8 cellular contexts compared by ENCODE assay signal in genomic region chr4:48483777-48484493, GRCh38. TPM values are rescaled to one million over a fixed set of nuclear protein-coding genes. Genes with fewer than 3 reads are reported as not detected.
A peak's percentile ranks its signal among the peaks of the same experiment; 100 is the strongest.
DNase-seq lines count a peak whose midpoint lies in the region; ATAC-seq and TF ChIP-seq lines count a peak whose summit lies in the region.

No MANE protein-coding gene starts in this region.

- no peak overlapping the region for H3K27ac ChIP-seq in endodermal cell (ENCODE audit: low read depth, low read length)
- no peak overlapping the region for H3K27ac ChIP-seq in ovary

- H3K9ac ChIP-seq in endodermal cell (ENCODE audit: extremely low read depth, low read length, poor library complexity, severe bottlenecking), result no peak overlapping the region

- H3K36me3 Mint-ChIP-seq in endodermal cell (ENCODE audit: low read depth), result no peaks in the 10 kb centered on the region
- H3K36me3 Mint-ChIP-seq in osteocyte (ENCODE audit: unreplicated experiment), result no peaks in the 10 kb centered on the region

- H3K4me1 Mint-ChIP-seq in endodermal cell (peaks cover 16% of the 10 kb centered on the region), osteocyte (ENCODE audit: unreplicated experiment) (peaks cover 3% of the 10 kb centered on the region)

- H3K9me3 Mint-ChIP-seq in endodermal cell, result no peaks in the 10 kb centered on the region
- no peaks in the 10 kb centered on the region for H3K9me3 Mint-ChIP-seq in osteocyte (ENCODE audit: unreplicated experiment)

- no peak for TF ChIP-seq POLR2A in ovary (IDR thresholded peaks at IDR 0.05)

- H3K27me3 Mint-ChIP-seq in endodermal cell (ENCODE audit: insufficient read depth) (peaks cover 72% of the 10 kb centered on the region), osteocyte (ENCODE audit: unreplicated experiment) (peaks cover 66% of the 10 kb centered on the region)

- H3K36me3 ChIP-seq in endodermal cell (ENCODE audit: control insufficient read depth, insufficient read depth, low read length) (no peaks in the 10 kb centered on the region), ovary (no peaks in the 10 kb centered on the region)

- H3K4me3 Mint-ChIP-seq in endodermal cell, result peak overlapping the region; percentile 50
- peak overlapping the region; percentile 49 for H3K4me3 Mint-ChIP-seq in osteocyte (ENCODE audit: unreplicated experiment)

- H3K4me1 ChIP-seq in endodermal cell (ENCODE audit: control insufficient read depth, insufficient read depth, low read length) (no peaks in the 10 kb centered on the region), ovary (ENCODE audit: insufficient read depth) (peaks cover 7% of the 10 kb centered on the region)

- H3K4me3 ChIP-seq in endodermal cell (ENCODE audit: low read length) (peak overlapping the region; percentile 71), ovary (no peak overlapping the region)

- H3K9me3 ChIP-seq in endodermal cell (ENCODE audit: control insufficient read depth, low read length) (no peaks in the 10 kb centered on the region), ovary (no peaks in the 10 kb centered on the region)

- 62 to 77% methylated on average over 25 to 66 of the region's 66 CpGs for WGBS in endodermal cell (ENCODE audit: insufficient coverage in 1 of 2, insufficient read length in 1 of 2), 2 experiments
- WGBS in ovary, 3 donors, result 10 to 19% (median 17%) methylated on average over 32 to 66 of the region's 66 CpGs

- peak; percentile 17 for DNase-seq in DMS53 treated with DMSO at 0.1 percent for 48 hours (lab: John Stamatoyannopoulos, UW; ENCODE audit: unreplicated experiment)
- peak; percentile 27 for DNase-seq in OCI-M1 (lab: John Stamatoyannopoulos, UW)
- peak; percentile 78 for DNase-seq in endodermal cell
- no peak for DNase-seq in osteocyte (ENCODE audit: extremely low spot score, unreplicated experiment)
- no peak for DNase-seq in SKM-1 treated with dmso at 0.1 percent for 144 hours (lab: John Stamatoyannopoulos, UW; ENCODE audit: unreplicated experiment)
- no peak for DNase-seq in ovary
- DNase-seq in NCI-H1930 (lab: John Stamatoyannopoulos, UW), result no peak

- no peak for TF ChIP-seq EP300 in ovary (IDR thresholded peaks at IDR 0.05)

- peaks cover 62% of the 10 kb centered on the region for H3K27me3 ChIP-seq in endodermal cell (ENCODE audit: control insufficient read depth, insufficient read depth, low read length, poor library complexity, severe bottlenecking)
- H3K27me3 ChIP-seq in ovary, result no peaks in the 10 kb centered on the region

- TF ChIP-seq CTCF in endodermal cell (conservative IDR thresholded peaks at IDR 0.05) (peak; percentile 28), osteocyte (IDR thresholded peaks at IDR 0.05) (no peak), ovary (IDR thresholded peaks at IDR 0.05) (no peak)

- intact Hi-C loops in ovary (cut with DNase I), result no loop called here

- ATAC-seq in GM21423 (IDR thresholded peaks at IDR 0.05; ENCODE audit: unreplicated experiment), result no peak

- no peak overlapping the region for H3K27ac Mint-ChIP-seq in endodermal cell
- no peak overlapping the region for H3K27ac Mint-ChIP-seq in osteocyte (ENCODE audit: unreplicated experiment)

RNA-seq across cellular contexts. Expression of gene SLC10A4, which starts 0.8 kb away (rescaled TPM):
- total RNA-seq in endodermal cell (1 to 10 TPM in 1 of 2 donors, under 1 TPM in 1; 0.55 to 1.8 TPM), osteocyte (0.21 TPM in 1 of 2 replicates, not detected in the other), ovary (under 1 TPM in 2 of 7 donors, not detected in 5; 0.11 to 0.12 TPM)
- 10.8 TPM for polyA plus RNA-seq in endodermal cell (2013, experiment 1 of 2)
- 9.6 TPM for polyA plus RNA-seq in endodermal cell (2013, experiment 2 of 2)
- polyA plus RNA-seq in ovary, result under 1 TPM; 0.05 to 0.20 TPM

RNA-seq across cellular contexts. Expression of gene ZAR1, which starts 6.1 kb away (rescaled TPM):
- under 1 TPM in 1 of 2 donors, not detected in 1; 0.18 TPM for total RNA-seq in endodermal cell
- polyA plus RNA-seq in endodermal cell (2013, experiment 1 of 2), result 0.46 TPM
- 0.25 TPM for polyA plus RNA-seq in endodermal cell (2013, experiment 2 of 2)
- total RNA-seq in osteocyte, result not detected in 2 replicates
- total RNA-seq in ovary, result not detected
- polyA plus RNA-seq in ovary, result under 1 TPM in 1 of 2 donors, not detected in 1; 0.31 TPM

Comparison
In these comparisons a context has a peak if more than half of its experiments do, and no peak if none do; other contexts are left out.
1. DNase-seq: peak in DMS53 treated with DMSO at 0.1 percent for 48 hours (single experiment), OCI-M1 (single experiment) and endodermal cell (single experiment); none in osteocyte (single experiment), SKM-1 treated with dmso at 0.1 percent for 144 hours (single experiment), ovary (0 of 5) and NCI-H1930 (0 of 2).